In genomic region chr11:128587415-128587814, GRCh38 we compare ENCODE assay signal across 10 cellular contexts. TPM values are rescaled to one million over a fixed set of nuclear protein-coding genes. Genes with fewer than 3 reads are reported as not detected.
DNase-seq lines count a peak whose midpoint lies in the region; ATAC-seq lines count a peak whose summit lies in the region.
"Had no signal": no experiment of that assay in that cellular context is flagged by ENCODE, and none has a peak within 500 bp of the region (broad histone marks: within the 10 kb centered on the region; RNA-seq: fewer than 3 reads in every experiment).

ETS1 (minus strand) TSS chr11:128587558; CDS start chr11:128573130, 14,428 bp downstream.

- H3K4me1 Mint-ChIP-seq in effector memory CD8-positive, alpha-beta T cell (ENCODE audit: low read depth in 2 of 2): peaks cover 11 to 20% of the 10 kb centered on the region in 2 donors

- H3K79me2 ChIP-seq in ACC112 (ENCODE audit: control insufficient read depth, insufficient read depth, low read length, unreplicated experiment): no peaks in the 10 kb centered on the region

- H3K27ac Mint-ChIP-seq in effector memory CD8-positive, alpha-beta T cell: peak within 1 kb of the TSS; percentile 1 to 77

- H3K27me3 Mint-ChIP-seq in effector memory CD8-positive, alpha-beta T cell: no peaks in the 10 kb centered on the region

- ATAC-seq in effector memory CD8-positive, alpha-beta T cell (replicated peaks): no peak
- no peak for ATAC-seq in GM21619 (IDR thresholded peaks at IDR 0.05; ENCODE audit: unreplicated experiment)
- ATAC-seq in HG03521 (IDR thresholded peaks at IDR 0.05; ENCODE audit: unreplicated experiment): no peak
- ATAC-seq: stimulated activated naive CD8-positive, alpha-beta T cell treated with anti-CD3 and anti-CD28 coated beads, Interleukin-15, Interleukin-2, amounts not matched to agents 100 U/mL and 50 U/mL, for 24 hours had no signal

- H3K27me3 ChIP-seq in ACC112 (ENCODE audit: insufficient read depth, low read length) (peaks cover 45% of the 10 kb centered on the region), mononuclear cell (ENCODE audit: insufficient read depth, low read length) (no peaks in the 10 kb centered on the region)

- peaks cover 9% of the 10 kb centered on the region for H3K4me1 ChIP-seq in ACC112 (ENCODE audit: control insufficient read depth, insufficient read depth, low read length, unreplicated experiment)
- peaks cover 6% of the 10 kb centered on the region for H3K4me1 ChIP-seq in mononuclear cell (ENCODE audit: insufficient read depth, low read length)

- no peak for DNase-seq in NCI-H460 (ENCODE audit: extremely low read depth, low read depth)
- no peak for DNase-seq in effector memory CD8-positive, alpha-beta T cell
- DNase-seq in activated CD4-positive, CD25-positive, alpha-beta regulatory T cell (lab: John Stamatoyannopoulos, UW): no peak
- DNase-seq in stimulated activated CD4-positive, alpha-beta T cell treated with anti-CD3 and anti-CD28 coated beads, Interleukin-2, amount 100 ng/mL, for 48 hours: no peak
- DNase-seq: stimulated activated naive CD8-positive, alpha-beta T cell treated with anti-CD3 and anti-CD28 coated beads, Interleukin-15, Interleukin-2, amounts not matched to agents 100 U/mL and 50 U/mL, for 24 hours had no signal

- H3K4me3 ChIP-seq in ACC112 (ENCODE audit: low read depth, low read length): peak within 1 kb of the TSS; percentile 73
- no peak within 1 kb of the TSS for H3K4me3 ChIP-seq in mononuclear cell (ENCODE audit: low read length)

- H3K4me3 Mint-ChIP-seq in effector memory CD8-positive, alpha-beta T cell: no peak within 1 kb of the TSS

- no peaks in the 10 kb centered on the region for H3K36me3 Mint-ChIP-seq in effector memory CD8-positive, alpha-beta T cell (ENCODE audit: insufficient read depth)

- H3K36me3 ChIP-seq in ACC112 (ENCODE audit: insufficient read depth, low read length): no peaks in the 10 kb centered on the region

- H3K9me3 Mint-ChIP-seq in effector memory CD8-positive, alpha-beta T cell: no peaks in the 10 kb centered on the region

- no peaks in the 10 kb centered on the region for H3K9me3 ChIP-seq in mononuclear cell (ENCODE audit: low read depth, low read length)

- H3K27ac ChIP-seq in ACC112 (ENCODE audit: low read depth, low read length): no peak within 1 kb of the TSS
- H3K27ac ChIP-seq: epithelial cell of prostate had no signal

- H2AFZ ChIP-seq in ACC112 (ENCODE audit: low read length, unreplicated experiment): peak within 1 kb of the TSS; percentile 80

RNA-seq across cellular contexts. Expression of gene ETS1, which starts in this region (rescaled TPM):
- 14.1 and 17.9 TPM in 2 replicates for total RNA-seq in NCI-H460 (2014; rRNA removed; shearing (Covaris generic))
- 3.4 and 4.6 TPM in 2 replicates for polyA plus RNA-seq in NCI-H460 (2014; cell fraction: nucleus; rRNA removed)
- total RNA-seq in mononuclear cell: 317 TPM

Comparison
In these comparisons a context has a peak if more than half of its experiments do, and no peak if none do; other contexts are left out.
1. RNA of gene ETS1 (total RNA-seq): 317 TPM in mononuclear cell (single experiment); 14.1 to 17.9 TPM in NCI-H460; every median in the first group is over 10 times any median in the second.